ENCODE assay signal across 14 cellular contexts in the genomic region with DNA sequence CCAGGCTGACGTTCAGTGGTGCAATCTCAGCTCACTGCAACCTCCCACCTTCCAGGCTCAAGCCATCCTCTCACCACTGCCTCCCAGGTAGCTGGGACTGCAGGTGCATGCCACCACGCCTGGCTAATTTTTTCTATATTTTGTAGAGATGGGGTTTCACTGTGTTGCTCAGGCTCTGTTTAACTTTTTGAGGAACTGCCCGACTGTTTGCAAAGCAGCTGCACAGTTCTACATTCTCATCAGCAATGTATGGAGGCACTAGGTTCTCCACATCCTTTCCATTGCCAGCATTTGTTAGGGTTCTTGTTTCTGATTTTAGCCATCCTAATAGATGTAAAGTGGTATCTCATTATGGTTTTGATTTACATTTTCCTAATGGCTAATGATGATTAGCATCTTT. TPM values are rescaled to one million over a fixed set of nuclear protein-coding genes. Genes with fewer than 3 reads are reported as not detected.
DNase-seq lines count a peak whose midpoint lies in the region; ATAC-seq and TF ChIP-seq lines count a peak whose summit lies in the region.
"Had no signal": no experiment of that assay in that cellular context is flagged by ENCODE, and none has a peak within 500 bp of the region (broad histone marks: within the 10 kb centered on the region; RNA-seq: fewer than 3 reads in every experiment).

No MANE protein-coding gene starts in this region.

- H2AFZ ChIP-seq in IMR-90 (replicated peaks; ENCODE audit: low read length, poor library complexity) = no peak overlapping the region

- H3K9me1 ChIP-seq in IMR-90 (ENCODE audit: insufficient read depth, low read length) = peaks cover 31% of the 10 kb centered on the region

- intact Hi-C loops in IMR-90 (cut with micrococcal nuclease) (no loop called here), activated B cell treated with CpG ODN at 0.5 μM for 24 hours (cut with micrococcal nuclease) (no loop called here)

- DNase-seq in IMR-90 (no peak), activated B cell treated with CpG ODN at 0.5 μM for 24 hours (no peak), GM13977 (ENCODE audit: low spot score) (no peak), NCI-H146 treated with DMSO at 0.1 percent for 48 hours (lab: John Stamatoyannopoulos, UW; ENCODE audit: unreplicated experiment) (no peak)
- no peak for DNase-seq in stimulated activated naive B cell treated with anti-CD40 and anti-IgM and Interleukin-4, amounts not matched to agents 10 μg/mL and 1 μg/mL and 100 μg/mL, for 72 hours
- DNase-seq in activated CD4-positive, alpha-beta memory T cell treated with anti-CD3 and anti-CD28 coated beads, Interleukin-2, amount 10 ng/mL, durations not matched to agents 7 days and 5 days = no peak
- DNase-seq: H9, NCI-H1092 treated with DMSO at 0.1 percent for 48 hours, NCI-H1694 treated with DMSO at 0.1 percent for 48 hours, NCI-H446 had no signal

- H3K4me1 Mint-ChIP-seq in activated B cell treated with CpG ODN at 0.5 μM for 24 hours = peaks cover 86% of the 10 kb centered on the region
- peaks cover 39 to 67% of the 10 kb centered on the region in 2 donors for H3K4me1 Mint-ChIP-seq in stimulated activated naive B cell treated with anti-CD40 and anti-IgM and Interleukin-4, amounts not matched to agents 10 μg/mL and 1 μg/mL and 100 μg/mL, for 72 hours
- H3K4me1 Mint-ChIP-seq in activated CD4-positive, alpha-beta memory T cell treated with anti-CD3 and anti-CD28 coated beads, Interleukin-2, amount 10 ng/mL, durations not matched to agents 7 days and 5 days = peaks cover 29% of the 10 kb centered on the region

- POLR2A ChIA-PET in IMR-90 (lab: Charles Lee; ENCODE audit: unreplicated experiment) (no interaction called here), activated B cell treated with CpG ODN at 0.5 μM for 24 hours (lab: Charles Lee) (interaction anchor here (0.6 kb wide), 1 partner anchor 12 kb away, joined by 3 read pairs; no protein-coding TSS in a partner anchor)
- POLR2A ChIA-PET in activated CD4-positive, alpha-beta memory T cell treated with anti-CD3 and anti-CD28 coated beads, Interleukin-2, amount 10 ng/mL, durations not matched to agents 7 days and 5 days (lab: Charles Lee) = no interaction called here

- dilution Hi-C loops in IMR-90 (cut with HindIII; ENCODE audit: low sequenced_read_pairs, unreplicated experiment) = no loop called here

- peaks cover 39% of the 10 kb centered on the region for H3K36me3 Mint-ChIP-seq in activated B cell treated with CpG ODN at 0.5 μM for 24 hours (ENCODE audit: low read depth)
- peaks cover 14 to 50% of the 10 kb centered on the region in 2 donors for H3K36me3 Mint-ChIP-seq in stimulated activated naive B cell treated with anti-CD40 and anti-IgM and Interleukin-4, amounts not matched to agents 10 μg/mL and 1 μg/mL and 100 μg/mL, for 72 hours
- peaks cover 28% of the 10 kb centered on the region for H3K36me3 Mint-ChIP-seq in activated CD4-positive, alpha-beta memory T cell treated with anti-CD3 and anti-CD28 coated beads, Interleukin-2, amount 10 ng/mL, durations not matched to agents 7 days and 5 days (ENCODE audit: low read depth)

- no peaks in the 10 kb centered on the region for H3K27me3 Mint-ChIP-seq in activated B cell treated with CpG ODN at 0.5 μM for 24 hours
- no peaks in the 10 kb centered on the region for H3K27me3 Mint-ChIP-seq in stimulated activated naive B cell treated with anti-CD40 and anti-IgM and Interleukin-4, amounts not matched to agents 10 μg/mL and 1 μg/mL and 100 μg/mL, for 72 hours
- no peaks in the 10 kb centered on the region for H3K27me3 Mint-ChIP-seq in activated CD4-positive, alpha-beta memory T cell treated with anti-CD3 and anti-CD28 coated beads, Interleukin-2, amount 10 ng/mL, durations not matched to agents 7 days and 5 days

- no peak overlapping the region for H3K4me3 Mint-ChIP-seq in activated B cell treated with CpG ODN at 0.5 μM for 24 hours
- no peak overlapping the region for H3K4me3 Mint-ChIP-seq in stimulated activated naive B cell treated with anti-CD40 and anti-IgM and Interleukin-4, amounts not matched to agents 10 μg/mL and 1 μg/mL and 100 μg/mL, for 72 hours
- no peak overlapping the region for H3K4me3 Mint-ChIP-seq in activated CD4-positive, alpha-beta memory T cell treated with anti-CD3 and anti-CD28 coated beads, Interleukin-2, amount 10 ng/mL, durations not matched to agents 7 days and 5 days
- H3K4me3 Mint-ChIP-seq: H9 had no signal

- H2BK20ac ChIP-seq in IMR-90 (ENCODE audit: low read depth, low read length) = no peak overlapping the region

- H3K36me3 ChIP-seq in IMR-90 (ENCODE audit: control insufficient read depth, insufficient read depth, low read length) = peaks cover 6% of the 10 kb centered on the region
- H3K36me3 ChIP-seq in liver (ENCODE audit: control insufficient read depth in 4 of 4, insufficient read depth in 3 of 4, low read depth in 1 of 4, low read length in 3 of 4) = peaks cover 0 to 2% (median 1%) of the 10 kb centered on the region in 4 donors

- in situ Hi-C loops in IMR-90 (cut with MboI; ENCODE audit: low sequenced_read_pairs) = no loop called here
- in situ Hi-C loops in GM13977 (cut with MboI; ENCODE audit: low pct_unique_long_range_greater_than_20kb, low sequenced_read_pairs, unreplicated experiment) = no loop called here

- TF ChIP-seq CTCF in IMR-90 (conservative IDR thresholded peaks at IDR 0.05; ENCODE audit: low read depth, low read length) = no peak
- TF ChIP-seq CTCF in activated B cell treated with CpG ODN at 0.5 μM for 24 hours (IDR thresholded peaks at IDR 0.05) = no peak
- TF ChIP-seq CTCF in liver (IDR thresholded peaks at IDR 0.05; ENCODE audit: low read depth, low read length, missing input control) = no peak
- TF ChIP-seq CTCF in GM13977 (IDR thresholded peaks at IDR 0.05; ENCODE audit: extremely low read depth, insufficient read depth, missing control alignments) = no peak

- H3K9me3 Mint-ChIP-seq in activated B cell treated with CpG ODN at 0.5 μM for 24 hours = no peaks in the 10 kb centered on the region
- peaks cover 0 to 2% of the 10 kb centered on the region in 2 donors for H3K9me3 Mint-ChIP-seq in stimulated activated naive B cell treated with anti-CD40 and anti-IgM and Interleukin-4, amounts not matched to agents 10 μg/mL and 1 μg/mL and 100 μg/mL, for 72 hours
- H3K9me3 Mint-ChIP-seq in activated CD4-positive, alpha-beta memory T cell treated with anti-CD3 and anti-CD28 coated beads, Interleukin-2, amount 10 ng/mL, durations not matched to agents 7 days and 5 days = no peaks in the 10 kb centered on the region
- H3K9me3 Mint-ChIP-seq: H9 had no signal

- H3K4me1 ChIP-seq in IMR-90 (ENCODE audit: control insufficient read depth, insufficient read depth, low read length) (peaks cover 24% of the 10 kb centered on the region), liver (ENCODE audit: control insufficient read depth in 4 of 4, insufficient read depth in 4 of 4, low read length in 3 of 4) (peaks cover 19 to 72% (median 61%) of the 10 kb centered on the region in 4 donors)

- H3K4me3 ChIP-seq in IMR-90 (ENCODE audit: insufficient read depth, low read depth, low read length) (no peak overlapping the region), liver (ENCODE audit: low read depth in 1 of 3, low read length in 3 of 3) (no peak overlapping the region)

- no peak for TF ChIP-seq POLR2A in IMR-90 (IDR thresholded peaks at IDR 0.05; ENCODE audit: low read depth, low read length)

- CTCF ChIA-PET in IMR-90 (lab: Yijun Ruan, JAX) (no interaction called here), activated B cell treated with CpG ODN at 0.5 μM for 24 hours (lab: Charles Lee) (no interaction called here)
- CTCF ChIA-PET in activated CD4-positive, alpha-beta memory T cell treated with anti-CD3 and anti-CD28 coated beads, Interleukin-2, amount 10 ng/mL, durations not matched to agents 7 days and 5 days (lab: Charles Lee) = interaction anchor here (0.8 kb wide), 1 partner anchor 11 kb away, joined by 3 read pairs; no protein-coding TSS in a partner anchor

- WGBS in IMR-90 (ENCODE audit: extremely low coverage in 2 of 2, insufficient read length in 1 of 2), 2 experiments = no CpG with 5 or more reads among the region's 3 CpGs
- WGBS in liver = 67% methylated on average over 3 of the region's 3 CpGs

- H2BK15ac ChIP-seq in IMR-90 (ENCODE audit: low read depth, low read length) = no peak overlapping the region

- no peak overlapping the region for H2AK9ac ChIP-seq in IMR-90 (replicated peaks; ENCODE audit: low read depth, low read length, poor library complexity)

- peaks cover 7 to 79% of the 10 kb centered on the region in 2 experiments for H3K79me1 ChIP-seq in IMR-90 (ENCODE audit: low read depth in 1 of 2, low read length in 2 of 2)

- H3K18ac ChIP-seq in IMR-90 (ENCODE audit: low read depth, low read length) = no peak overlapping the region

- no peak for TF ChIP-seq RAD21 in IMR-90 (IDR thresholded peaks at IDR 0.05; ENCODE audit: low read length)
- no peak for TF ChIP-seq RAD21 in liver (IDR thresholded peaks at IDR 0.05)

- H3K9ac ChIP-seq in IMR-90 (ENCODE audit: low read depth, low read length) (no peak overlapping the region), liver (ENCODE audit: low read depth in 1 of 2, low read length in 2 of 2) (no peak overlapping the region)

- no peak overlapping the region for H3K4me2 ChIP-seq in IMR-90 (ENCODE audit: low read depth, low read length)

- no peak overlapping the region for H3K4ac ChIP-seq in IMR-90 (ENCODE audit: low read depth, low read length)

- H4K91ac ChIP-seq in IMR-90 (ENCODE audit: insufficient read depth, low read depth, low read length) = no peak overlapping the region

- no peak overlapping the region for H3K14ac ChIP-seq in IMR-90 (replicated peaks; ENCODE audit: low read depth, low read length)

- H4K20me1 ChIP-seq in IMR-90 (ENCODE audit: insufficient read depth, low read length) = peaks cover 82% of the 10 kb centered on the region

- peak overlapping the region; percentile 70 for H3K27ac Mint-ChIP-seq in activated B cell treated with CpG ODN at 0.5 μM for 24 hours
- peak overlapping the region; percentile 82 for H3K27ac Mint-ChIP-seq in stimulated activated naive B cell treated with anti-CD40 and anti-IgM and Interleukin-4, amounts not matched to agents 10 μg/mL and 1 μg/mL and 100 μg/mL, for 72 hours
- no peak overlapping the region for H3K27ac Mint-ChIP-seq in activated CD4-positive, alpha-beta memory T cell treated with anti-CD3 and anti-CD28 coated beads, Interleukin-2, amount 10 ng/mL, durations not matched to agents 7 days and 5 days

- no peak overlapping the region for H3K56ac ChIP-seq in IMR-90 (ENCODE audit: extremely low read depth, insufficient read depth, low read length)

- no peaks in the 10 kb centered on the region for H3K27me3 ChIP-seq in IMR-90 (ENCODE audit: control insufficient read depth, insufficient read depth, low read length)
- H3K27me3 ChIP-seq in liver (ENCODE audit: control insufficient read depth in 4 of 4, insufficient read depth in 4 of 4, low read length in 3 of 4) = no peaks in the 10 kb centered on the region

- no peak overlapping the region for H2BK120ac ChIP-seq in IMR-90 (ENCODE audit: low read depth, low read length)

- no peak for ATAC-seq in IMR-90 (ENCODE audit: low read depth)
- peak; percentile 40 for ATAC-seq in activated B cell treated with CpG ODN at 0.5 μM for 24 hours (ENCODE audit: low read depth)
- ATAC-seq in stimulated activated naive B cell treated with anti-CD40 and anti-IgM and Interleukin-4, amounts not matched to agents 10 μg/mL and 1 μg/mL and 100 μg/mL, for 72 hours (replicated peaks) = peak in 1 of 2 donors; percentile 51
- ATAC-seq: Panc1, Right ventricle myocardium inferior, SK-N-SH treated with all-trans-retinoic acid at 6 μM for 48 hours had no signal

- H3K23ac ChIP-seq in IMR-90 (ENCODE audit: low read depth, low read length) = no peak overlapping the region

- H3K27ac ChIP-seq in IMR-90 (ENCODE audit: insufficient read depth, low read length) = no peak overlapping the region
- H3K27ac ChIP-seq in liver (ENCODE audit: low read depth in 1 of 2, low read length in 2 of 2) = peak overlapping the region; percentile 11 to 74

- no peak overlapping the region for H2BK5ac ChIP-seq in IMR-90 (ENCODE audit: low read depth, low read length, poor library complexity, severe bottlenecking)

- H3K9me3 ChIP-seq in IMR-90 (ENCODE audit: control insufficient read depth, insufficient read depth, low read length) (no peaks in the 10 kb centered on the region), liver (ENCODE audit: control insufficient read depth in 4 of 4, low read length in 3 of 4) (no peaks in the 10 kb centered on the region)

- peak overlapping the region; percentile 34; the same call in 1 of the 2 replicates for H2AK5ac ChIP-seq in IMR-90 (ENCODE audit: low read depth, low read length)

- no TSS peak for BruUV-seq in IMR-90 (replicated peaks; lab: Mats Ljungman, UMichigan)

- H4K5ac ChIP-seq in IMR-90 (ENCODE audit: low read depth, low read length) = no peak overlapping the region

- no peak overlapping the region for H4K8ac ChIP-seq in IMR-90 (ENCODE audit: low read depth in 2 of 2, low read length in 2 of 2)

RNA-seq across cellular contexts. Expression of a gene that starts 9.4 kb away (rescaled TPM):
- 32.4 and 36.9 TPM in 2 replicates for total RNA-seq in IMR-90 (2012; rRNA removed)
- polyA plus RNA-seq in IMR-90 (2012; rRNA removed) = 37.3 and 42.3 TPM in 2 replicates
- 15.0 and 15.5 TPM in 2 replicates for polyA plus RNA-seq in IMR-90 (2012; cell fraction: cytosol; rRNA removed)
- 99.8 and 215 TPM in 2 replicates for polyA plus RNA-seq in IMR-90 (2012; cell fraction: nucleus; rRNA removed; ENCODE audit: low replicate concordance)
- 57.9 and 68.5 TPM in 2 replicates for total RNA-seq in activated B cell treated with CpG ODN at 0.5 μM for 24 hours
- total RNA-seq in liver = 10 to 100 TPM; 21.7 to 42.3 TPM
- 10 to 100 TPM in 1 of 2 donors, 1 to 10 TPM in 1; 9.3 to 24.0 TPM for polyA plus RNA-seq in liver
- 10 to 100 TPM; 37.4 to 37.8 TPM for total RNA-seq in activated CD4-positive, alpha-beta memory T cell treated with anti-CD3 and anti-CD28 coated beads, Interleukin-2, amount 10 ng/mL, durations not matched to agents 7 days and 5 days
